16 cellular contexts compared by ENCODE assay signal in the genomic region with DNA sequence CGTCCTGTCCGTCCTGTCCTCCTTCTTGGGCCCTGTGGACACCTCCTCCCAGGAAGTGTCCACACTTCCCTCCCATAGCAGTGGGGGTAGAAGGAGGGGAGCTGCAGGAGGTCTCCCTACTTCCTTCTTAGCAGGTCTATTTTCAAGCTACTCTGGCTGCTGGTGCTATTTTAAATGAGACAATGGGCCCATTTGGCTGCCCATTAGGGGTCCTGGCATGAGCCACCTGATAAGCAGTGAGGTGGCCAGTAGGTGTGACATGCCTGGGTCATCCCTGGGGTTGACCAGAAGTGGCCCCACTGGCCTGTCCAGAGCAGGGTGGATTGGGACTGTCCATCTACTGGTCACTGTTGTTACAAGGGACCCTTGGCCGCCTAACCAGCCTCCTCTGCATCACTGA.
DNase-seq lines count a peak whose midpoint lies in the region; ATAC-seq, FAIRE-seq and TF ChIP-seq lines count a peak whose summit lies in the region.
"Had no signal": no experiment of that assay in that cellular context is flagged by ENCODE, and none has a peak within 500 bp of the region (broad histone marks: within the 10 kb centered on the region; RNA-seq: fewer than 3 reads in every experiment).

No MANE protein-coding gene starts in this region.

- H3K36me3 ChIP-seq in bronchial epithelial cell (ENCODE audit: control insufficient read depth, insufficient read depth, low read length) (no peaks in the 10 kb centered on the region), mesenchymal stem cell (ENCODE audit: control insufficient read depth in 1 of 2, insufficient read depth in 2 of 2, low read depth in 1 of 2, low read length in 2 of 2) (peaks cover 6% of the 10 kb centered on the region in 2 experiments), neuronal stem cell (replicated peaks in 1 of 2; ENCODE audit: control insufficient read depth in 2 of 2, insufficient read depth in 2 of 2, low read length in 2 of 2) (no peaks in the 10 kb centered on the region)

- H3K79me1 ChIP-seq in mesenchymal stem cell (replicated peaks; ENCODE audit: low read length, poor library complexity, severe bottlenecking) (peaks cover 10% of the 10 kb centered on the region), neuronal stem cell (ENCODE audit: low read depth, low read length) (no peaks in the 10 kb centered on the region)

- peak overlapping the region; percentile 50 for H2AK5ac ChIP-seq in mesenchymal stem cell (ENCODE audit: low read length, severe bottlenecking)
- peak overlapping the region; percentile 64 for H2AK5ac ChIP-seq in neuronal stem cell (ENCODE audit: low read depth, low read length)

- H3K9me3 ChIP-seq in mesenchymal stem cell (ENCODE audit: control insufficient read depth, low read length): no peaks in the 10 kb centered on the region
- H3K9me3 ChIP-seq in neuronal stem cell (replicated peaks in 1 of 2; ENCODE audit: control insufficient read depth in 2 of 2, insufficient read depth in 1 of 2, low read depth in 1 of 2, low read length in 2 of 2): no peaks in the 10 kb centered on the region

- H3K9ac ChIP-seq in mesenchymal stem cell (ENCODE audit: low read length) (no peak overlapping the region), neuronal stem cell (ENCODE audit: low read depth, low read length, poor library complexity) (no peak overlapping the region)

- no peak overlapping the region for H4K91ac ChIP-seq in mesenchymal stem cell (ENCODE audit: low read length)
- no peak overlapping the region for H4K91ac ChIP-seq in neuronal stem cell (ENCODE audit: low read depth, low read length, poor library complexity)

- 100% methylated on average over 2 of the region's 3 CpGs for WGBS in mesenchymal stem cell
- WGBS in neuronal stem cell (ENCODE audit: extremely low coverage in 2 of 2, insufficient read length in 2 of 2, insufficient replicate concordance in 1 of 2), 2 donors: no CpG with 5 or more reads among the region's 3 CpGs

- H2BK120ac ChIP-seq in mesenchymal stem cell (ENCODE audit: low read depth, low read length): no peak overlapping the region
- no peak overlapping the region for H2BK120ac ChIP-seq in neuronal stem cell (ENCODE audit: low read depth, low read length)

- no peak for ATAC-seq in HG02852 (IDR thresholded peaks at IDR 0.05; ENCODE audit: unreplicated experiment)
- ATAC-seq: CD8-positive, alpha-beta T cell; Panc1; SK-N-SH treated with all-trans-retinoic acid at 6 μM for 48 hours had no signal

- no peak for TF ChIP-seq CTCF in bronchial epithelial cell (IDR thresholded peaks at IDR 0.05; ENCODE audit: insufficient read depth, low read length, severe bottlenecking)

- H3K27ac ChIP-seq in mesenchymal stem cell (ENCODE audit: low read length, poor library complexity, severe bottlenecking) (no peak overlapping the region), neuronal stem cell (replicated peaks; ENCODE audit: low read length) (no peak overlapping the region)

- in situ Hi-C loops in G401 (cut with HindIII; ENCODE audit: low sequenced_read_pairs): no loop called here

- no peak overlapping the region for H4K8ac ChIP-seq in mesenchymal stem cell (ENCODE audit: low read length)
- no peak overlapping the region for H4K8ac ChIP-seq in neuronal stem cell (ENCODE audit: low read depth, low read length)

- peak; percentile 61 for DNase-seq in G401 (ENCODE audit: low spot score)
- no peak for DNase-seq in bronchial epithelial cell (ENCODE audit: low read depth)
- no peak for DNase-seq in mesenchymal stem cell
- DNase-seq in neuronal stem cell (ENCODE audit: low spot score): no peak
- no peak for DNase-seq in NCI-H446 (lab: John Stamatoyannopoulos, UW)
- no peak for DNase-seq in NCI-H1930 (lab: John Stamatoyannopoulos, UW)
- DNase-seq: AML-193; CD8-positive, alpha-beta T cell; Karpas-422; NCI-H2107; NCI-H748 treated with DMSO at 0.1 percent for 48 hours had no signal

- H2AFZ ChIP-seq in mesenchymal stem cell (ENCODE audit: low read depth, low read length): no peak overlapping the region
- H2AFZ ChIP-seq in neuronal stem cell (ENCODE audit: low read length): no peak overlapping the region

- H3K4ac ChIP-seq in mesenchymal stem cell (ENCODE audit: low read depth in 1 of 2, low read length in 2 of 2): no peak overlapping the region
- no peak overlapping the region for H3K4ac ChIP-seq in neuronal stem cell (ENCODE audit: low read length)

- H3K14ac ChIP-seq in mesenchymal stem cell (ENCODE audit: low read length in 2 of 2) (no peak overlapping the region), neuronal stem cell (ENCODE audit: low read length) (no peak overlapping the region)

- no peak overlapping the region for H3K4me2 ChIP-seq in mesenchymal stem cell (ENCODE audit: low read length, poor library complexity, severe bottlenecking)
- H3K4me2 ChIP-seq in neuronal stem cell (ENCODE audit: insufficient read depth, low read length, poor library complexity, severe bottlenecking): no peak overlapping the region

- H3K27me3 ChIP-seq in bronchial epithelial cell (ENCODE audit: control insufficient read depth, insufficient read depth, low read length) (peaks cover 20% of the 10 kb centered on the region), mesenchymal stem cell (ENCODE audit: control insufficient read depth in 1 of 2, insufficient read depth in 1 of 2, low read length in 2 of 2) (no peaks in the 10 kb centered on the region), neuronal stem cell (ENCODE audit: control insufficient read depth in 3 of 3, insufficient read depth in 3 of 3, low read depth in 1 of 3, low read length in 3 of 3) (no peaks in the 10 kb centered on the region)

- peak; percentile 79 for FAIRE-seq in bronchial epithelial cell (lab: Jason Lieb, UNC)
- FAIRE-seq: G401.6, GM12892 had no signal

- H3K4me1 ChIP-seq in mesenchymal stem cell (ENCODE audit: control insufficient read depth, insufficient read depth, low read depth, low read length) (peaks cover 28% of the 10 kb centered on the region), neuronal stem cell (ENCODE audit: control insufficient read depth in 2 of 2, insufficient read depth in 1 of 2, low read depth in 1 of 2, low read length in 2 of 2) (peaks cover 21 to 44% of the 10 kb centered on the region in 2 donors)

- no peak overlapping the region for H3K4me3 ChIP-seq in bronchial epithelial cell (ENCODE audit: low read depth, low read length)
- no peak overlapping the region for H3K4me3 ChIP-seq in mesenchymal stem cell (ENCODE audit: insufficient read depth in 1 of 2, low read depth in 1 of 2, low read length in 2 of 2)
- no peak overlapping the region for H3K4me3 ChIP-seq in neuronal stem cell (ENCODE audit: low read length in 2 of 2)

- H3K18ac ChIP-seq in mesenchymal stem cell (ENCODE audit: low read depth in 1 of 2, low read length in 2 of 2) (peak overlapping the region in 1 of 2 experiments; percentile 51), neuronal stem cell (ENCODE audit: low read length) (peak overlapping the region; percentile 86)

- H2BK5ac ChIP-seq in mesenchymal stem cell (ENCODE audit: low read depth, low read length, poor library complexity, severe bottlenecking): no peak overlapping the region
- H2BK5ac ChIP-seq in neuronal stem cell (ENCODE audit: low read length): peak overlapping the region; percentile 57

- H3K23ac ChIP-seq in mesenchymal stem cell (ENCODE audit: low read length in 2 of 2) (no peak overlapping the region), neuronal stem cell (ENCODE audit: low read depth, low read length, poor library complexity) (peak overlapping the region; percentile 12)

- peak overlapping the region in 1 of 2 experiments; percentile 17 for H2BK12ac ChIP-seq in mesenchymal stem cell (ENCODE audit: low read length in 2 of 2)
- H2BK12ac ChIP-seq in neuronal stem cell (ENCODE audit: low read length): no peak overlapping the region

- no peak overlapping the region for H2BK15ac ChIP-seq in mesenchymal stem cell (ENCODE audit: low read depth, poor library complexity, severe bottlenecking)
- peak overlapping the region; percentile 14 for H2BK15ac ChIP-seq in neuronal stem cell (ENCODE audit: low read length)
